Comparison of ENCODE assay signal across 23 cellular contexts in genomic region chr17:5943991-5944390, GRCh38.
"Had no signal": no experiment of that assay in that cellular context is flagged by ENCODE, and none has a peak within 500 bp of the region (broad histone marks: within the 10 kb centered on the region; RNA-seq: fewer than 3 reads in every experiment).

No MANE protein-coding gene starts in this region.

- H3K4me1 Mint-ChIP-seq: activated B cell treated with CpG ODN at 0.5 μM for 24 hours; activated CD4-positive, alpha-beta T cell treated with anti-CD3 and anti-CD28 coated beads, Interleukin-2, amount 10 ng/mL, durations not matched to agents 24 days and 14 days; activated CD8-positive, alpha-beta memory T cell treated with anti-CD3 and anti-CD28 coated beads, Interleukin-2, amount 10 ng/mL, durations not matched to agents 7 days and 5 days; activated naive CD8-positive, alpha-beta T cell treated with anti-CD3 and anti-CD28 coated beads, Interleukin-2, amount 50 U/mL, for 24 hours; T-cell had no signal

- H3K36me3 Mint-ChIP-seq: activated CD8-positive, alpha-beta memory T cell treated with anti-CD3 and anti-CD28 coated beads, Interleukin-2, amount 10 ng/mL, durations not matched to agents 7 days and 5 days; T-cell had no signal

- FAIRE-seq: TTC549 had no signal

- DNase-seq: activated B cell treated with CpG ODN at 0.5 μM for 24 hours; activated CD4-positive, alpha-beta T cell treated with anti-CD3 and anti-CD28 coated beads for 1 hour; activated CD4-positive, alpha-beta T cell treated with anti-CD3 and anti-CD28 coated beads, Interleukin-2, amount 10 ng/mL, durations not matched to agents 24 days and 14 days; activated CD4-positive, alpha-beta T cell treated with anti-CD3 and anti-CD28 coated beads, Interleukin-2, amount 50 U/mL, for 48 hours; activated CD8-positive, alpha-beta memory T cell treated with anti-CD3 and anti-CD28 coated beads, Interleukin-2, amount 10 ng/mL, durations not matched to agents 7 days and 5 days; activated effector memory CD4-positive, alpha-beta T cell treated with anti-CD3 and anti-CD28 coated beads, Interleukin-2, amount 50 U/mL, for 16 hours; activated naive CD4-positive, alpha-beta T cell treated with Interleukin-2 at 50 U/mL for 16 hours; activated naive CD8-positive, alpha-beta T cell treated with anti-CD3 and anti-CD28 coated beads, Interleukin-2, amount 50 U/mL, for 24 hours; activated T-cell treated with anti-CD3 and anti-CD28 coated beads, Interleukin-2, amount 50 U/mL, for 24 hours; amniotic stem cell; body of pancreas; central memory CD4-positive, alpha-beta T cell; MV-4-11; NCI-H1092 treated with DMSO at 0.1 percent for 48 hours; NCI-H1694 treated with DMSO at 0.1 percent for 48 hours; NCI-H2029 treated with DMSO at 0.1 percent for 48 hours; NCI-H526; PC-9; T-cell; T-helper 2 cell; T1000 had no signal

- ATAC-seq: activated CD8-positive, alpha-beta memory T cell treated with anti-CD3 and anti-CD28 coated beads, Interleukin-2, amount 10 ng/mL, durations not matched to agents 7 days and 5 days; activated naive CD4-positive, alpha-beta T cell treated with anti-CD3 and anti-CD28 coated beads, Interleukin-2, amount 50 U/mL, for 72 hours; activated naive CD8-positive, alpha-beta T cell treated with anti-CD3 and anti-CD28 coated beads, Interleukin-2, amount 50 U/mL, for 24 hours; body of pancreas; T-cell had no signal

- H3K9me3 Mint-ChIP-seq: activated CD4-positive, alpha-beta T cell treated with anti-CD3 and anti-CD28 coated beads, Interleukin-2, amount 10 ng/mL, durations not matched to agents 24 days and 14 days had no signal

- H3K4me3 Mint-ChIP-seq: activated B cell treated with CpG ODN at 0.5 μM for 24 hours; activated CD4-positive, alpha-beta T cell treated with anti-CD3 and anti-CD28 coated beads, Interleukin-2, amount 10 ng/mL, durations not matched to agents 24 days and 14 days; activated CD8-positive, alpha-beta memory T cell treated with anti-CD3 and anti-CD28 coated beads, Interleukin-2, amount 10 ng/mL, durations not matched to agents 7 days and 5 days; activated naive CD8-positive, alpha-beta T cell treated with anti-CD3 and anti-CD28 coated beads, Interleukin-2, amount 50 U/mL, for 24 hours; activated T-cell treated with anti-CD3 and anti-CD28 coated beads, Interleukin-2, amount 50 U/mL, for 24 hours; T-cell had no signal
